8 cellular contexts compared by ENCODE assay signal in the genomic region with DNA sequence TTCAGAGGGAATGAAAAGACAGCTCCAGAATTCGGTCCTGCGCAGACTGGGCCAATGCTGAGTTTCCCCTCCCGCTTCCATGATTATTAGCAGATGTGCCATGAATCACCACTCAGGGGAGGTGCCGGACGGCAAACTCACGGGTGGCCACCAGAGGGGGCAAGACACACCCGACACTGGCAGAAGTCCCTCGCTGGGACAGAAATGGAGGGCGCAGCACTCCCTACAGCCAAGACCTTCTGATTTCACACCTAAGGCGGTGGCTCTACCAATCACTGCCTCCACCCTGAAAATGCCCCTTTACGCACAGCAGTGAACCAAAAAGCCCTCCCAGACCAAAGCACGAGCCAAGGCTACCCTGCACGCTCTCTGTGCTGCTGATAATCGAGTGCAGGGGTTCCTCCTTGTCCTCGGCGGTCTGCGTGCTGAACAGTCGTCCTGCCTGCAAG. TPM values are rescaled to one million over a fixed set of nuclear protein-coding genes. Genes with fewer than 3 reads are reported as not detected.
DNase-seq lines count a peak whose midpoint lies in the region; ATAC-seq and TF ChIP-seq lines count a peak whose summit lies in the region.

No MANE protein-coding gene starts in this region.

- peak; percentile 94 for TF ChIP-seq CTCF in CD14-positive monocyte (IDR thresholded peaks at IDR 0.05)
- peak; percentile 94 for TF ChIP-seq CTCF in cardiac muscle cell (IDR thresholded peaks at IDR 0.05; ENCODE audit: low read depth, low read length)
- TF ChIP-seq CTCF in tibial nerve (IDR thresholded peaks at IDR 0.05): peak; percentile 89 to 96 (median 95)

- H3K4me3 ChIP-seq in cardiac muscle cell (no peak overlapping the region), tibial nerve (peak overlapping the region; percentile 18 to 44 (median 27))

- H3K4me3 Mint-ChIP-seq in CD14-positive monocyte: peak overlapping the region; percentile 50 to 76
- no peak overlapping the region for H3K4me3 Mint-ChIP-seq in activated naive CD8-positive, alpha-beta T cell treated with anti-CD3 and anti-CD28 coated beads, Interleukin-2, amount 50 U/mL, for 24 hours

- no peaks in the 10 kb centered on the region for H3K9me3 Mint-ChIP-seq in CD14-positive monocyte
- H3K9me3 Mint-ChIP-seq in activated naive CD8-positive, alpha-beta T cell treated with anti-CD3 and anti-CD28 coated beads, Interleukin-2, amount 50 U/mL, for 24 hours: no peaks in the 10 kb centered on the region

- H3K36me3 Mint-ChIP-seq in CD14-positive monocyte: peaks cover 38 to 50% of the 10 kb centered on the region in 2 donors
- H3K36me3 Mint-ChIP-seq in activated naive CD8-positive, alpha-beta T cell treated with anti-CD3 and anti-CD28 coated beads, Interleukin-2, amount 50 U/mL, for 24 hours (ENCODE audit: low read depth): peaks cover 59% of the 10 kb centered on the region

- TF ChIP-seq POLR2A in tibial nerve (IDR thresholded peaks at IDR 0.05): no peak

- intact Hi-C loops in CD14-positive monocyte (cut with micrococcal nuclease): loop anchor here in 1 of 2 donors (10.0 kb wide), 1 partner anchor 184 kb away; no protein-coding TSS in a partner anchor
- intact Hi-C loops in posterior cingulate gyrus (cut with DNase I): loop anchor here (1.0 kb wide), 1 partner anchor 190 kb away; a partner anchor contains a TSS

- H3K4me1 Mint-ChIP-seq in CD14-positive monocyte: peaks cover 12% of the 10 kb centered on the region
- peaks cover 12% of the 10 kb centered on the region for H3K4me1 Mint-ChIP-seq in activated naive CD8-positive, alpha-beta T cell treated with anti-CD3 and anti-CD28 coated beads, Interleukin-2, amount 50 U/mL, for 24 hours

- H3K27me3 ChIP-seq in cardiac muscle cell: no peaks in the 10 kb centered on the region
- no peaks in the 10 kb centered on the region for H3K27me3 ChIP-seq in tibial nerve

- TF ChIP-seq EP300 in tibial nerve (IDR thresholded peaks at IDR 0.05): peak; percentile 24 to 94

- H3K9me3 ChIP-seq in cardiac muscle cell (ENCODE audit: low read depth) (no peaks in the 10 kb centered on the region), tibial nerve (no peaks in the 10 kb centered on the region)

- peaks cover 2 to 4% (median 3%) of the 10 kb centered on the region in 3 donors for H3K27me3 Mint-ChIP-seq in CD14-positive monocyte (ENCODE audit: low read depth in 3 of 3)
- no peaks in the 10 kb centered on the region for H3K27me3 Mint-ChIP-seq in activated naive CD8-positive, alpha-beta T cell treated with anti-CD3 and anti-CD28 coated beads, Interleukin-2, amount 50 U/mL, for 24 hours

- H3K27ac Mint-ChIP-seq in CD14-positive monocyte: peak overlapping the region in 3 of 7 donors; percentile 26 to 58 (median 35)
- H3K27ac Mint-ChIP-seq in activated naive CD8-positive, alpha-beta T cell treated with anti-CD3 and anti-CD28 coated beads, Interleukin-2, amount 50 U/mL, for 24 hours: no peak overlapping the region

- DNase-seq in CD14-positive monocyte (ENCODE audit: low spot score) (peak; percentile 84), NCI-H1092 treated with DMSO at 0.1 percent for 48 hours (lab: John Stamatoyannopoulos, UW) (peak; percentile 74), T follicular helper cell (ENCODE audit: low read depth) (peak; percentile 72), cardiac muscle cell (ENCODE audit: low read depth in 1 of 2, low spot score in 1 of 2) (peak; percentile 85 to 96), posterior cingulate gyrus (peak; percentile 82 to 99 (median 94)), tibial nerve (ENCODE audit: low spot score in 2 of 2) (peak; percentile 90 to 96)
- DNase-seq in activated naive CD8-positive, alpha-beta T cell treated with anti-CD3 and anti-CD28 coated beads, Interleukin-2, amount 50 U/mL, for 24 hours: peak; percentile 86

- ATAC-seq in GM21526 (IDR thresholded peaks at IDR 0.05; ENCODE audit: low FRiP score, unreplicated experiment): peak; percentile 66
- ATAC-seq in activated naive CD8-positive, alpha-beta T cell treated with anti-CD3 and anti-CD28 coated beads, Interleukin-2, amount 50 U/mL, for 24 hours: peak; percentile 91

- 15 to 19% methylated on average over 18 of the region's 18 CpGs for WGBS in tibial nerve, 2 donors

- peaks cover 13% of the 10 kb centered on the region for H3K36me3 ChIP-seq in cardiac muscle cell
- peaks cover 0 to 40% (median 11%) of the 10 kb centered on the region in 3 donors for H3K36me3 ChIP-seq in tibial nerve

- H3K4me1 ChIP-seq in cardiac muscle cell (ENCODE audit: low read depth): no peaks in the 10 kb centered on the region
- H3K4me1 ChIP-seq in tibial nerve: peaks cover 0 to 30% (median 5%) of the 10 kb centered on the region in 4 donors

- H3K27ac ChIP-seq in cardiac muscle cell (no peak overlapping the region), tibial nerve (peak overlapping the region in 3 of 4 donors; percentile 37 to 82 (median 79))

RNA-seq across cellular contexts. Expression of a gene that starts 26.8 kb away (rescaled TPM):
- polyA plus RNA-seq in CD14-positive monocyte (10 to 100 TPM; 22.8 to 22.9 TPM), cardiac muscle cell (164 and 178 TPM in 2 replicates)
- total RNA-seq in cardiac muscle cell (141 and 157 TPM in 2 replicates), tibial nerve (100 to 1,000 TPM in 1 of 4 donors, 10 to 100 TPM in 3; 61.6 to 146 (median 74.2) TPM)

RNA-seq across cellular contexts. Expression of a gene that starts 36.0 kb away (rescaled TPM):
- polyA plus RNA-seq in CD14-positive monocyte (1 to 10 TPM in 1 of 2 donors, not detected in 1; 1.5 TPM), cardiac muscle cell (28.1 and 38.1 TPM in 2 replicates)
- total RNA-seq in cardiac muscle cell (48.7 and 73.9 TPM in 2 replicates), tibial nerve (10 to 100 TPM; 14.4 to 32.0 (median 22.4) TPM)
